34 cellular contexts compared by ENCODE assay signal in the genomic region with DNA sequence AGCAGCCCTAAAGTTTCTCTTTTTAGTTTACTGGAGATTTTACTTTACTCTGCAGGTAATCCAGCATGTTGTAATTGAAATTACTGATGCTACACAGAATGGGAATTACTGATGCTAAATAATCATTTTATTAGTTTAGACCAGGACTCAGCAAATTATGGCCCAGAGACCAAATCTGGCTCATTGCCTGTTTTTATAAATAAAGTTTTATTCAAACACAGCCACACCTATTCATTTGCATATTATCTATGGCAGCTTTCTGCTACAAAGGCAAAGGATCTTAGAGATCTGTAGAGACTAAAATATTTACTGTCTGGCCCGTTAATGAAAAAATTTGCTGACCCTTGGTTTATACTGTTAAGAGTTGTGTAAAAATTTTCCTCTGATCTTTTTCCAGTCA.
"Had no signal": no experiment of that assay in that cellular context is flagged by ENCODE, and none has a peak within 500 bp of the region (broad histone marks: within the 10 kb centered on the region; RNA-seq: fewer than 3 reads in every experiment).

No MANE protein-coding gene starts in this region.

- H3K4me1 ChIP-seq: body of pancreas, breast epithelium had no signal

- H3K27ac ChIP-seq: adrenal gland, body of pancreas, brain microvascular endothelial cell, breast epithelium, VCaP had no signal

- H3K4me3 ChIP-seq: adrenal gland, body of pancreas, breast epithelium had no signal

- H3K27me3 ChIP-seq: adrenal gland, body of pancreas, brain microvascular endothelial cell, breast epithelium had no signal

- H3K36me3 ChIP-seq: adrenal gland, brain microvascular endothelial cell, breast epithelium had no signal

- ATAC-seq: activated CD8-positive, alpha-beta T cell treated with anti-CD3 and anti-CD28 coated beads for 36 hours; activated naive CD4-positive, alpha-beta T cell treated with anti-CD3 and anti-CD28 coated beads, Interleukin-2, amount 50 U/mL, for 72 hours; activated T-cell treated with anti-CD3 and anti-CD28 coated beads, Interleukin-2, amount 50 U/mL, for 4 hours; activated T-cell treated with anti-CD3 and anti-CD28 coated beads, Interleukin-2, amount 50 U/mL, for 72 hours; activated T-helper 17 cell treated with anti-CD3 and anti-CD28 coated beads, Interleukin-2, amount 50 U/mL, for 72 hours; body of pancreas had no signal

- FAIRE-seq: astrocyte, colon, TTC549 had no signal

- H3K9me3 ChIP-seq: adrenal gland, body of pancreas, breast epithelium had no signal

- DNase-seq: activated B cell treated with CpG ODN at 0.5 μM for 24 hours; activated CD4-positive, alpha-beta memory T cell treated with anti-CD3 and anti-CD28 coated beads for 36 hours; activated CD4-positive, alpha-beta T cell treated with anti-CD3 and anti-CD28 coated beads for 4 hours; activated CD4-positive, alpha-beta T cell treated with anti-CD3 and anti-CD28 coated beads, Interleukin-2, amount 10 ng/mL, durations not matched to agents 24 days and 14 days; activated CD4-positive, alpha-beta T cell treated with anti-CD3 and anti-CD28 coated beads, Interleukin-2, amount 50 U/mL, for 1 hour; activated CD4-positive, alpha-beta T cell treated with anti-CD3 and anti-CD28 coated beads, Interleukin-2, amount 50 U/mL, for 4 hours; activated CD4-positive, CD25-positive, alpha-beta regulatory T cell treated with anti-CD3 and anti-CD28 coated beads, Interleukin-2, amount 50 U/mL, for 72 hours; activated CD8-positive, alpha-beta memory T cell treated with anti-CD3 and anti-CD28 coated beads, Interleukin-2, amount 50 U/mL, for 4 hours; activated CD8-positive, alpha-beta T cell treated with anti-CD3 and anti-CD28 coated beads for 36 hours; activated effector memory CD4-positive, alpha-beta T cell treated with anti-CD3 and anti-CD28 coated beads, Interleukin-2, amount 50 U/mL, for 16 hours; activated gamma-delta T cell treated with Interleukin-2 at 50 U/mL for 16 hours; activated naive CD4-positive, alpha-beta T cell; activated naive CD4-positive, alpha-beta T cell treated with anti-CD3 and anti-CD28 coated beads for 36 hours; activated naive CD4-positive, alpha-beta T cell treated with anti-CD3 and anti-CD28 coated beads, Interleukin-2, amount 50 U/mL, for 16 hours; activated naive CD8-positive, alpha-beta T cell treated with anti-CD3 and anti-CD28 coated beads for 36 hours; activated T-cell treated with anti-CD3 and anti-CD28 coated beads for 4 hours; activated T-cell treated with anti-CD3 and anti-CD28 coated beads, Interleukin-2, amount 50 U/mL, for 1 hour; activated T-cell treated with anti-CD3 and anti-CD28 coated beads, Interleukin-2, amount 50 U/mL, for 4 hours; activated T-cell treated with anti-CD3 and anti-CD28 coated beads, Interleukin-2, amount 50 U/mL, for 72 hours; adrenal gland; amniotic stem cell; aorta; body of pancreas; brain microvascular endothelial cell; central memory CD4-positive, alpha-beta T cell; T-helper 2 cell; T-helper 9 cell had no signal
